ENCODE assay signal across 1 cellular context in genomic region chr19:47778089-47778953, GRCh38.
TF ChIP-seq lines count a peak whose summit lies in the region.

Gene SELENOW (plus strand): TSS chr19:47778703. CDS start chr19:47778786, 83 bp downstream.

TF ChIP-seq in HepG2, 621 proteins besides CTCF, POLR2A, EP300 and RAD21 (continued from another document):
- TF ChIP-seq PATZ1 (CRISPR knock-in tag; IDR thresholded peaks at IDR 0.05) = peak; percentile 49
- TF ChIP-seq ZNF672 (CRISPR knock-in tag; IDR thresholded peaks at IDR 0.05) = no peak
- peak; percentile 78; the same call in 1 of the 2 replicates for TF ChIP-seq HOXD1 (CRISPR knock-in tag; IDR thresholded peaks at IDR 0.05)
- peak; percentile 68; the same call in 1 of the 2 replicates for TF ChIP-seq ZNF264 (CRISPR knock-in tag; IDR thresholded peaks at IDR 0.05)
- no peak; the same call in 1 of the 2 replicates for TF ChIP-seq CBX5 (CRISPR knock-in tag; IDR thresholded peaks at IDR 0.05; ENCODE audit: borderline replicate concordance)
- TF ChIP-seq ZIK1 (CRISPR knock-in tag; IDR thresholded peaks at IDR 0.05; ENCODE audit: borderline replicate concordance, low read depth) = no peak
- TF ChIP-seq TBL1XR1 (IDR thresholded peaks at IDR 0.05; ENCODE audit: borderline replicate concordance, low read length, partially characterized antibody) = no peak
- no peak; the same call in 1 of the 2 replicates for TF ChIP-seq ZNF614 (CRISPR knock-in tag; IDR thresholded peaks at IDR 0.05; ENCODE audit: borderline replicate concordance)
- TF ChIP-seq EZH2 (conservative IDR thresholded peaks at IDR 0.05; ENCODE audit: low read depth, low read length) = no peak
- TF ChIP-seq ZBTB33 (CRISPR knock-in tag; IDR thresholded peaks at IDR 0.05) = no peak
